In the genomic region with DNA sequence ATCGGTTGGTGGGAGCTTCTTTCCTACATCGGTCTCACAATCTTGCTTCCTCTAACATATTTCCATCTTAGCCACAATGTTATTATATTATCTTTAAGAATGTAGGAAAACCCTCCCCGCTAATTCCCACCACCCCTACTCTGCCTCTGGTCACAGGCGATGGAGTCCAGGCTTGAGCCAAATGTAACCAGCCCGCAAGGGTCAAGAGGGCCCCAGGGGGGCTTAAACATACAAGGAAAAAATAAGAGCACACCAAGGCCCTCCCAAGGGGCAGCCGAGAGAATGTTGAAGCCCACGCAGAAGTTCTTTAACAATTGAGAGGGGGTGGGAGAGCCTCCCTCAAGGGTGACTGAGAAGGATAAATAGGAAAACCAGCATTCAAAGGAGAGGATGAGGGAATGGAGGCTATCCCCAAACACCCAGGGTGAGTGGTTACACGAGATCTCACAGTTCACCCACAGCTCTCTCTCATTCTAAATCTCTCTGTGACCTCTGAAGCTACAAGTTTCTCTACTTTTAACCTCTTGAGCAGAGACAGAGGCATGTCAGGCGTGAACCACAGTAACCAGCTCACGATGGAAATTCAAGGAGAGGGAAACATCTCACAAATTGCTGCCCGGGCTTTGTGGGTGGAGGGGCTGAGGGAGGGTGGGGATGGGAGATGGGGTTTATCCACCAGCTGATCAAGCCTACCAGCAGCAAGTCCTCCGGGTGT, we compare ENCODE assay signal across 15 cellular contexts. TPM values are rescaled to one million over a fixed set of nuclear protein-coding genes. Genes with fewer than 3 reads are reported as not detected.
DNase-seq lines count a peak whose midpoint lies in the region; ATAC-seq and TF ChIP-seq lines count a peak whose summit lies in the region.
"Had no signal": no experiment of that assay in that cellular context is flagged by ENCODE, and none has a peak within 500 bp of the region (broad histone marks: within the 10 kb centered on the region; RNA-seq: fewer than 3 reads in every experiment).

No MANE protein-coding gene starts in this region.

- no peak overlapping the region for H3K4me3 ChIP-seq in heart right ventricle
- peak overlapping the region; percentile 29 for H3K4me3 ChIP-seq in choroid plexus epithelial cell (ENCODE audit: low read depth, low read length)
- no peak overlapping the region for H3K4me3 ChIP-seq in muscle layer of duodenum (ENCODE audit: low read depth in 1 of 2, low read length in 2 of 2)
- no peak overlapping the region for H3K4me3 ChIP-seq in vagina
- H3K4me3 ChIP-seq: testis had no signal

- H3K9me3 ChIP-seq in heart right ventricle, result no peaks in the 10 kb centered on the region
- no peaks in the 10 kb centered on the region for H3K9me3 ChIP-seq in muscle layer of duodenum (ENCODE audit: control insufficient read depth in 1 of 2, low read length in 2 of 2)
- H3K9me3 ChIP-seq in vagina, result no peaks in the 10 kb centered on the region
- H3K9me3 ChIP-seq: testis had no signal

- no peak for DNase-seq in heart right ventricle
- DNase-seq in Right ventricle myocardium superior, result no peak
- DNase-seq in choroid plexus epithelial cell (ENCODE audit: low read depth), result peak; percentile 90
- no peak for DNase-seq in vagina (ENCODE audit: extremely low spot score in 2 of 2)
- DNase-seq in NCI-H345 (lab: John Stamatoyannopoulos, UW), result no peak
- DNase-seq in omental fat pad (ENCODE audit: low spot score), result no peak
- no peak for DNase-seq in NCI-H2081 (lab: John Stamatoyannopoulos, UW)
- DNase-seq: activated effector memory CD4-positive, alpha-beta T cell treated with Interleukin-2 at 50 U/mL for 16 hours; DND-41; NCI-H446 treated with DMSO at 0.1 percent for 48 hours; SHP77; stimulated activated CD4-positive, alpha-beta T cell treated with anti-CD3 and anti-CD28 coated beads, Interleukin-4, amount 100 ng/mL, for 24 hours; testis had no signal

- no peaks in the 10 kb centered on the region for H3K27me3 ChIP-seq in heart right ventricle
- H3K27me3 ChIP-seq in muscle layer of duodenum (ENCODE audit: low read depth, low read length), result no peaks in the 10 kb centered on the region
- no peaks in the 10 kb centered on the region for H3K27me3 ChIP-seq in vagina
- H3K27me3 ChIP-seq: testis had no signal

- H3K4me1 ChIP-seq in heart right ventricle (peaks cover 0 to 26% (median 11%) of the 10 kb centered on the region in 9 donors), muscle layer of duodenum (ENCODE audit: control insufficient read depth in 1 of 2, insufficient read depth in 2 of 2, low read length in 2 of 2) (no peaks in the 10 kb centered on the region), vagina (peaks cover 30% of the 10 kb centered on the region)

- intact Hi-C loops in heart right ventricle (cut with DNase I) (no loop called here), Right ventricle myocardium superior (cut with DNase I) (no loop called here), vagina (cut with DNase I) (no loop called here)

- WGBS in heart right ventricle, 2 donors, result 77 to 80% methylated on average over 12 of the region's 12 CpGs

- no peak for TF ChIP-seq POLR2A in vagina (IDR thresholded peaks at IDR 0.05)

- H3K27ac ChIP-seq in heart right ventricle, result peak overlapping the region in 9 of 10 donors; percentile 26 to 79 (median 66)
- peak overlapping the region; percentile 27 for H3K27ac ChIP-seq in muscle layer of duodenum (ENCODE audit: low read length)
- H3K27ac ChIP-seq in vagina, result peak overlapping the region; percentile 86

- ATAC-seq in heart right ventricle (peak in 3 of 8 donors; percentile 21 to 48 (median 36)), Right ventricle myocardium superior (ENCODE audit: poor library complexity) (no peak), omental fat pad (ENCODE audit: low FRiP score) (no peak)
- ATAC-seq: WTC11 had no signal

- TF ChIP-seq CTCF in heart right ventricle (IDR thresholded peaks at IDR 0.05), result no peak
- no peak for TF ChIP-seq CTCF in choroid plexus epithelial cell (conservative IDR thresholded peaks at IDR 0.05; ENCODE audit: low read depth, low read length)
- TF ChIP-seq CTCF in vagina (IDR thresholded peaks at IDR 0.05), result no peak
- TF ChIP-seq CTCF in omental fat pad (IDR thresholded peaks at IDR 0.05), result no peak

- no peaks in the 10 kb centered on the region for H3K36me3 ChIP-seq in heart right ventricle
- no peaks in the 10 kb centered on the region for H3K36me3 ChIP-seq in muscle layer of duodenum (ENCODE audit: control insufficient read depth in 1 of 2, insufficient read depth in 2 of 2, low read length in 2 of 2)
- no peaks in the 10 kb centered on the region for H3K36me3 ChIP-seq in vagina

RNA-seq across cellular contexts. Expression of gene UACA, which starts 31.4 kb away (rescaled TPM):
- total RNA-seq in heart right ventricle (10 to 100 TPM; 38.4 to 60.3 (median 47.1) TPM), Right ventricle myocardium superior (27.9 TPM), vagina (40.3 TPM), omental fat pad (100 to 1,000 TPM in 1 of 4 donors, 10 to 100 TPM in 3; 36.1 to 158 (median 47.3) TPM)
- 10 to 100 TPM; 14.2 to 75.4 TPM for polyA plus RNA-seq in heart right ventricle

RNA-seq across cellular contexts. Expression of gene LARP6, which starts 59.2 kb away (rescaled TPM):
- total RNA-seq in heart right ventricle, result 10 to 100 TPM; 23.3 to 86.2 (median 40.0) TPM
- polyA plus RNA-seq in heart right ventricle, result 10 to 100 TPM; 22.8 to 34.8 TPM
- total RNA-seq in Right ventricle myocardium superior, result 47.6 TPM
- 50.6 TPM for total RNA-seq in vagina
- total RNA-seq in omental fat pad, result 100 to 1,000 TPM in 1 of 4 donors, 10 to 100 TPM in 3; 56.6 to 105 (median 76.3) TPM

Comparison
In these comparisons a context has a peak if more than half of its experiments do, and no peak if none do; other contexts are left out.
1. H3K27ac ChIP-seq: peak in every context shown above with its lines; median percentile 86 in vagina; 66 in heart right ventricle; 27 in muscle layer of duodenum.